Comparison of ENCODE assay signal across 15 cellular contexts in the genomic region with DNA sequence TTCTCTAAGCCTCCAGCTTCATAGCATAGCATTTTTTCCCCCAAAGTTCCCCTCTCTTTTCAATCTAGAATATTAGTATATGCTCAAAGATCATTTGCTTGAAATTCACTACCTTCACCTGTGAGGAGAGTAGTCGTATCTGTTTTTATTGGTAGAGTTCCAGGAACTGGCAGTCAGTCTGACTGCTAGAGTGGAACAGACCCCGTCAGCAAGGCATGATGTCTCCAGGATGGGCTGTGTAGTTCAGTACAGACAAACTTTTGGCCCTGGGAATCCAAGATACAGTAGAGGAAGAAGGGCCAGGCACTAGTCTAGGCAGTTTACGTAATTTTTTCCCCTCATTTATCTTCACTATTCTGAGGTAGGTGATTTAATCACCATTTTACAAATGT. TPM values are rescaled to one million over a fixed set of nuclear protein-coding genes. Genes with fewer than 3 reads are reported as not detected.
DNase-seq lines count a peak whose midpoint lies in the region; ATAC-seq and TF ChIP-seq lines count a peak whose summit lies in the region.
"Had no signal": no experiment of that assay in that cellular context is flagged by ENCODE, and none has a peak within 500 bp of the region (broad histone marks: within the 10 kb centered on the region; RNA-seq: fewer than 3 reads in every experiment).

No MANE protein-coding gene starts in this region.

- peaks cover 42% of the 10 kb centered on the region for H3K4me1 Mint-ChIP-seq in osteocyte (ENCODE audit: unreplicated experiment)

- TF ChIP-seq CTCF in OCI-LY7 (conservative IDR thresholded peaks at IDR 0.05; ENCODE audit: low read length), result no peak
- no peak for TF ChIP-seq CTCF in osteocyte (IDR thresholded peaks at IDR 0.05)
- no peak for TF ChIP-seq CTCF in right atrium auricular region (IDR thresholded peaks at IDR 0.05)

- H3K9me3 Mint-ChIP-seq in osteocyte (ENCODE audit: unreplicated experiment), result no peaks in the 10 kb centered on the region
- H3K9me3 Mint-ChIP-seq: activated CD4-positive, alpha-beta memory T cell treated with anti-CD3 and anti-CD28 coated beads, Interleukin-2, amount 10 ng/mL, durations not matched to agents 7 days and 5 days had no signal

- H3K4me3 Mint-ChIP-seq in osteocyte (ENCODE audit: unreplicated experiment), result no peak overlapping the region
- H3K4me3 Mint-ChIP-seq: activated CD4-positive, alpha-beta memory T cell treated with anti-CD3 and anti-CD28 coated beads, Interleukin-2, amount 10 ng/mL, durations not matched to agents 7 days and 5 days had no signal

- intact Hi-C loops in OCI-LY7 (cut with micrococcal nuclease; ENCODE audit: unreplicated experiment), result loop anchor here (1.0 to 5.0 kb wide), 3 partner anchors 76 to 160 kb away; no protein-coding TSS in a partner anchor

- POLR2A ChIA-PET in OCI-LY7 (lab: Charles Lee), result no interaction called here

- H3K4me1 ChIP-seq in OCI-LY7 (ENCODE audit: insufficient read depth, low read length, poor library complexity, severe bottlenecking), result peaks cover 51% of the 10 kb centered on the region
- H3K4me1 ChIP-seq in right atrium auricular region, result peaks cover 0 to 62% of the 10 kb centered on the region in 2 donors

- no TSS peak for BruUV-seq in OCI-LY7 (replicated peaks; lab: Mats Ljungman, UMichigan)

- H3K4me3 ChIP-seq in OCI-LY7 (ENCODE audit: low read depth, low read length, poor library complexity, severe bottlenecking) (no peak overlapping the region), right atrium auricular region (no peak overlapping the region)
- H3K4me3 ChIP-seq: SJSA1, thoracic aorta had no signal

- DNase-seq in Caki2 (ENCODE audit: low read depth), result peak; percentile 59
- no peak for DNase-seq in OCI-LY7 (ENCODE audit: low spot score)
- peak; percentile 56 for DNase-seq in glomerular visceral epithelial cell (ENCODE audit: extremely low spot score)
- DNase-seq in osteocyte (ENCODE audit: extremely low spot score, unreplicated experiment), result no peak
- no peak for DNase-seq in T1000 (lab: John Stamatoyannopoulos, UW)
- no peak for DNase-seq in right atrium auricular region (ENCODE audit: low spot score)
- no peak for DNase-seq in G401 (ENCODE audit: low spot score)
- DNase-seq: activated CD4-positive, alpha-beta memory T cell treated with anti-CD3 and anti-CD28 coated beads, Interleukin-2, amount 10 ng/mL, durations not matched to agents 7 days and 5 days; effector CD8-positive, alpha-beta T cell; left ventricle myocardium superior; NCI-H1436 treated with DMSO at 0.1 percent for 48 hours; stimulated activated CD4-positive, alpha-beta T cell treated with anti-CD3 and anti-CD28 coated beads, Interleukin-2, amount 100 ng/mL, for 24 hours had no signal

- H3K36me3 ChIP-seq in OCI-LY7 (ENCODE audit: insufficient read depth, low read length), result peaks cover 39% of the 10 kb centered on the region
- H3K36me3 ChIP-seq in right atrium auricular region, result no peaks in the 10 kb centered on the region
- H3K36me3 ChIP-seq: thoracic aorta had no signal

- ATAC-seq in GM18511 (IDR thresholded peaks at IDR 0.05; ENCODE audit: unreplicated experiment), result no peak
- ATAC-seq: left ventricle myocardium superior had no signal

- CTCF ChIA-PET in OCI-LY7 (lab: Charles Lee; ENCODE audit: unreplicated experiment), result interaction anchor here (1.0 to 1.7 kb wide), 3 partner anchors 108 to 161 kb away, joined by 3 to 9 read pairs (median 3); no protein-coding TSS in a partner anchor

- H3K27me3 Mint-ChIP-seq in osteocyte (ENCODE audit: unreplicated experiment), result no peaks in the 10 kb centered on the region
- H3K27me3 Mint-ChIP-seq: activated CD4-positive, alpha-beta memory T cell treated with anti-CD3 and anti-CD28 coated beads, Interleukin-2, amount 10 ng/mL, durations not matched to agents 7 days and 5 days had no signal

- H3K4me2 ChIP-seq in OCI-LY7 (ENCODE audit: low read length), result peak overlapping the region; percentile 20

- no peaks in the 10 kb centered on the region for H3K36me3 Mint-ChIP-seq in osteocyte (ENCODE audit: unreplicated experiment)

- no peaks in the 10 kb centered on the region for H3K9me3 ChIP-seq in OCI-LY7 (ENCODE audit: low read length)
- no peaks in the 10 kb centered on the region for H3K9me3 ChIP-seq in right atrium auricular region
- H3K9me3 ChIP-seq: thoracic aorta had no signal

- peaks cover 95% of the 10 kb centered on the region for H3K79me2 ChIP-seq in OCI-LY7 (ENCODE audit: insufficient read depth, low read depth, low read length)

- H2AFZ ChIP-seq in OCI-LY7 (ENCODE audit: low read length), result no peak overlapping the region

- H3K27ac ChIP-seq in OCI-LY7 (ENCODE audit: low read depth, low read length, poor library complexity, severe bottlenecking) (peak overlapping the region; percentile 36), right atrium auricular region (no peak overlapping the region)
- H3K27ac ChIP-seq: SJSA1, thoracic aorta had no signal

- no peaks in the 10 kb centered on the region for H3K9me2 ChIP-seq in OCI-LY7 (ENCODE audit: insufficient read depth, low read length)

- H3K27ac Mint-ChIP-seq in osteocyte (ENCODE audit: unreplicated experiment), result peak overlapping the region; percentile 58

- H4K20me1 ChIP-seq in OCI-LY7 (ENCODE audit: insufficient read depth, low read length), result peaks cover 20% of the 10 kb centered on the region

- in situ Hi-C loops in Caki2 (cut with HindIII; ENCODE audit: low pct_unique_long_range_greater_than_20kb, low sequenced_read_pairs), result no loop called here
- in situ Hi-C loops in G401 (cut with HindIII; ENCODE audit: low sequenced_read_pairs), result no loop called here

- no peaks in the 10 kb centered on the region for H3K27me3 ChIP-seq in right atrium auricular region
- H3K27me3 ChIP-seq: SJSA1 had no signal

RNA-seq across cellular contexts. Expression of a gene that starts 29.1 kb away (rescaled TPM):
- total RNA-seq in Caki2 (2014; rRNA removed; shearing (Covaris generic); ENCODE audit: low replicate concordance), result 258 and 327 TPM in 2 replicates
- total RNA-seq in OCI-LY7 (2014; rRNA removed; shearing (Covaris generic)), result 136 and 151 TPM in 2 replicates
- total RNA-seq in OCI-LY7 (2022) (163 and 173 TPM in 2 replicates), osteocyte (132 and 134 TPM in 2 replicates), right atrium auricular region (10 to 100 TPM; 74.2 to 86.4 TPM)
- total RNA-seq in G401 (2014; rRNA removed; shearing (Covaris generic)), result 195 and 218 TPM in 2 replicates

Comparison
In these comparisons a context has a peak if more than half of its experiments do, and no peak if none do; other contexts are left out.
1. DNase-seq: peak in Caki2 (single experiment) and glomerular visceral epithelial cell (single experiment); none in OCI-LY7 (single experiment), osteocyte (single experiment), T1000 (single experiment), right atrium auricular region (single experiment) and G401 (single experiment).